In genomic region chr18:54948350-54948837, GRCh38 we compare ENCODE assay signal across 1 cellular context.
A peak's percentile ranks its signal among the peaks of the same experiment; 100 is the strongest.
TF ChIP-seq lines count a peak whose summit lies in the region.

No MANE protein-coding gene starts in this region.

TF ChIP-seq in HepG2, 621 proteins besides CTCF, POLR2A, EP300 and RAD21 (continued from another document and continues in another):
- TF ChIP-seq, protein P1, sequence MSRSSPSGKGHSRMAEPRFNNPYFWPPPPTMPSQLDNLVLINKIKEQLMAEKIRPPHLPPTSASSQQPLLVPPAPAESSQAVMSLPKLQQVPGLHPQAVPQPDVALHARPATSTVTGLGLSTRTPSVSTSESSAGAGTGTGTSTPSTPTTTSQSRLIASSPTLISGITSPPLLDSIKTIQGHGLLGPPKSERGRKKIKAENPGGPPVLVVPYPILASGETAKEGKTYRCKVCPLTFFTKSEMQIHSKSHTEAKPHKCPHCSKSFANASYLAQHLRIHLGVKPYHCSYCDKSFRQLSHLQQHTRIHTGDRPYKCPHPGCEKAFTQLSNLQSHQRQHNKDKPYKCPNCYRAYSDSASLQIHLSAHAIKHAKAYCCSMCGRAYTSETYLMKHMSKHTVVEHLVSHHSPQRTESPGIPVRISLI (CRISPR knock-in tag; IDR thresholded peaks at IDR 0.05; ENCODE audit: borderline replicate concordance), result no peak
- TF ChIP-seq PLRG1 (conservative IDR thresholded peaks at IDR 0.05) (no peak), MLXIP (CRISPR knock-in tag; IDR thresholded peaks at IDR 0.05; ENCODE audit: borderline replicate concordance) (no peak), ZNF776 (CRISPR knock-in tag; IDR thresholded peaks at IDR 0.05) (no peak), SRSF1 (optimal IDR thresholded peaks at IDR 0.05; ENCODE audit: low read depth, low read length) (no peak), DR1 (CRISPR knock-in tag; IDR thresholded peaks at IDR 0.05) (no peak), KDM1A (CRISPR knock-in tag; IDR thresholded peaks at IDR 0.05) (no peak), ZNF546 (CRISPR knock-in tag; conservative IDR thresholded peaks at IDR 0.05) (no peak), HNF4A (CRISPR knock-in tag; IDR thresholded peaks at IDR 0.05) (peak; percentile 41), NFATC3 (CRISPR knock-in tag; IDR thresholded peaks at IDR 0.05) (no peak), CREM (IDR thresholded peaks at IDR 0.05) (peak; percentile 86), CREM (CRISPR knock-in tag; IDR thresholded peaks at IDR 0.05) (no peak), RCOR2 (CRISPR knock-in tag; IDR thresholded peaks at IDR 0.05) (peak; percentile 84), ERF (CRISPR knock-in tag; IDR thresholded peaks at IDR 0.05) (peak; percentile 59; the same call in 1 of the 2 replicates), PHF5A (CRISPR knock-in tag; IDR thresholded peaks at IDR 0.05; ENCODE audit: low read depth, unreplicated experiment) (no peak), ATF4 (CRISPR knock-in tag; IDR thresholded peaks at IDR 0.05) (peak in 1 of 2 experiments; percentile 76; a peak in 2 of 4 replicates), ZNF484 (CRISPR knock-in tag; IDR thresholded peaks at IDR 0.05; ENCODE audit: borderline replicate concordance, low read depth) (no peak), MED1 (CRISPR knock-in tag; IDR thresholded peaks at IDR 0.05) (peak; percentile 87), ZNF619 (CRISPR knock-in tag; IDR thresholded peaks at IDR 0.05) (no peak), ZNF720 (CRISPR knock-in tag; IDR thresholded peaks at IDR 0.05) (no peak), MTA3 (CRISPR knock-in tag; IDR thresholded peaks at IDR 0.05) (no peak), PAF1 (CRISPR knock-in tag; IDR thresholded peaks at IDR 0.05) (no peak), ARNT (IDR thresholded peaks at IDR 0.05) (no peak), EZH2 (conservative IDR thresholded peaks at IDR 0.05; ENCODE audit: low read depth, low read length) (no peak), ZNF563 (CRISPR knock-in tag; IDR thresholded peaks at IDR 0.05) (no peak), THAP9 (CRISPR knock-in tag; IDR thresholded peaks at IDR 0.05; ENCODE audit: borderline replicate concordance) (no peak), BATF2 (CRISPR knock-in tag; IDR thresholded peaks at IDR 0.05) (no peak), GMEB2 (CRISPR knock-in tag; IDR thresholded peaks at IDR 0.05; ENCODE audit: low read depth) (no peak), KLF12 (CRISPR knock-in tag; IDR thresholded peaks at IDR 0.05; ENCODE audit: borderline replicate concordance) (no peak), HES4 (CRISPR knock-in tag; IDR thresholded peaks at IDR 0.05; ENCODE audit: borderline replicate concordance) (no peak), ZSCAN12 (CRISPR knock-in tag; IDR thresholded peaks at IDR 0.05) (no peak), ZNF607 (CRISPR knock-in tag; IDR thresholded peaks at IDR 0.05; ENCODE audit: borderline replicate concordance) (no peak)
- TF ChIP-seq, protein P2, sequence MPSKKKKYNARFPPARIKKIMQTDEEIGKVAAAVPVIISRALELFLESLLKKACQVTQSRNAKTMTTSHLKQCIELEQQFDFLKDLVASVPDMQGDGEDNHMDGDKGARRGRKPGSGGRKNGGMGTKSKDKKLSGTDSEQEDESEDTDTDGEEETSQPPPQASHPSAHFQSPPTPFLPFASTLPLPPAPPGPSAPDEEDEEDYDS (CRISPR knock-in tag; IDR thresholded peaks at IDR 0.05), result peak; percentile 53; the same call in 1 of the 2 replicates
- TF ChIP-seq, protein P3, sequence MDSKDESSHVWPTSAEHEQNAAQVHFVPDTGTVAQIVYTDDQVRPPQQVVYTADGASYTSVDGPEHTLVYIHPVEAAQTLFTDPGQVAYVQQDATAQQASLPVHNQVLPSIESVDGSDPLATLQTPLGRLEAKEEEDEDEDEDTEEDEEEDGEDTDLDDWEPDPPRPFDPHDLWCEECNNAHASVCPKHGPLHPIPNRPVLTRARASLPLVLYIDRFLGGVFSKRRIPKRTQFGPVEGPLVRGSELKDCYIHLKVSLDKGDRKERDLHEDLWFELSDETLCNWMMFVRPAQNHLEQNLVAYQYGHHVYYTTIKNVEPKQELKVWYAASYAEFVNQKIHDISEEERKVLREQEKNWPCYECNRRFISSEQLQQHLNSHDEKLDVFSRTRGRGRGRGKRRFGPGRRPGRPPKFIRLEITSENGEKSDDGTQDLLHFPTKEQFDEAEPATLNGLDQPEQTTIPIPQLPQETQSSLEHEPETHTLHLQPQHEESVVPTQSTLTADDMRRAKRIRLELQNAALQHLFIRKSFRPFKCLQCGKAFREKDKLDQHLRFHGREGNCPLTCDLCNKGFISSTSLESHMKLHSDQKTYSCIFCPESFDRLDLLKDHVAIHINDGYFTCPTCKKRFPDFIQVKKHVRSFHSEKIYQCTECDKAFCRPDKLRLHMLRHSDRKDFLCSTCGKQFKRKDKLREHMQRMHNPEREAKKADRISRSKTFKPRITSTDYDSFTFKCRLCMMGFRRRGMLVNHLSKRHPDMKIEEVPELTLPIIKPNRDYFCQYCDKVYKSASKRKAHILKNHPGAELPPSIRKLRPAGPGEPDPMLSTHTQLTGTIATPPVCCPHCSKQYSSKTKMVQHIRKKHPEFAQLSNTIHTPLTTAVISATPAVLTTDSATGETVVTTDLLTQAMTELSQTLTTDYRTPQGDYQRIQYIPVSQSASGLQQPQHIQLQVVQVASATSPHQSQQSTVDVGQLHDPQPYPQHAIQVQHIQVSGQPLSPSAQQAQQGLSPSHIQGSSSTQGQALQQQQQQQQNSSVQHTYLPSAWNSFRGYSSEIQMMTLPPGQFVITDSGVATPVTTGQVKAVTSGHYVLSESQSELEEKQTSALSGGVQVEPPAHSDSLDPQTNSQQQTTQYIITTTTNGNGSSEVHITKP (CRISPR knock-in tag; IDR thresholded peaks at IDR 0.05; ENCODE audit: low read depth), result peak; percentile 41; the same call in 1 of the 2 replicates
- TF ChIP-seq, protein P4, sequence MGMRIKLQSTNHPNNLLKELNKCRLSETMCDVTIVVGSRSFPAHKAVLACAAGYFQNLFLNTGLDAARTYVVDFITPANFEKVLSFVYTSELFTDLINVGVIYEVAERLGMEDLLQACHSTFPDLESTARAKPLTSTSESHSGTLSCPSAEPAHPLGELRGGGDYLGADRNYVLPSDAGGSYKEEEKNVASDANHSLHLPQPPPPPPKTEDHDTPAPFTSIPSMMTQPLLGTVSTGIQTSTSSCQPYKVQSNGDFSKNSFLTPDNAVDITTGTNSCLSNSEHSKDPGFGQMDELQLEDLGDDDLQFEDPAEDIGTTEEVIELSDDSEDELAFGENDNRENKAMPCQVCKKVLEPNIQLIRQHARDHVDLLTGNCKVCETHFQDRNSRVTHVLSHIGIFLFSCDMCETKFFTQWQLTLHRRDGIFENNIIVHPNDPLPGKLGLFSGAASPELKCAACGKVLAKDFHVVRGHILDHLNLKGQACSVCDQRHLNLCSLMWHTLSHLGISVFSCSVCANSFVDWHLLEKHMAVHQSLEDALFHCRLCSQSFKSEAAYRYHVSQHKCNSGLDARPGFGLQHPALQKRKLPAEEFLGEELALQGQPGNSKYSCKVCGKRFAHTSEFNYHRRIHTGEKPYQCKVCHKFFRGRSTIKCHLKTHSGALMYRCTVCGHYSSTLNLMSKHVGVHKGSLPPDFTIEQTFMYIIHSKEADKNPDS (CRISPR knock-in tag; IDR thresholded peaks at IDR 0.05), result no peak
- TF ChIP-seq, protein P5, sequence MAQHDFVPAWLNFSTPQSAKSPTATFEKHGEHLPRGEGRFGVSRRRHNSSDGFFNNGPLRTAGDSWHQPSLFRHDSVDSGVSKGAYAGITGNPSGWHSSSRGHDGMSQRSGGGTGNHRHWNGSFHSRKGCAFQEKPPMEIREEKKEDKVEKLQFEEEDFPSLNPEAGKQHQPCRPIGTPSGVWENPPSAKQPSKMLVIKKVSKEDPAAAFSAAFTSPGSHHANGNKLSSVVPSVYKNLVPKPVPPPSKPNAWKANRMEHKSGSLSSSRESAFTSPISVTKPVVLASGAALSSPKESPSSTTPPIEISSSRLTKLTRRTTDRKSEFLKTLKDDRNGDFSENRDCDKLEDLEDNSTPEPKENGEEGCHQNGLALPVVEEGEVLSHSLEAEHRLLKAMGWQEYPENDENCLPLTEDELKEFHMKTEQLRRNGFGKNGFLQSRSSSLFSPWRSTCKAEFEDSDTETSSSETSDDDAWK (CRISPR knock-in tag; IDR thresholded peaks at IDR 0.05), result no peak
- TF ChIP-seq, protein P6, sequence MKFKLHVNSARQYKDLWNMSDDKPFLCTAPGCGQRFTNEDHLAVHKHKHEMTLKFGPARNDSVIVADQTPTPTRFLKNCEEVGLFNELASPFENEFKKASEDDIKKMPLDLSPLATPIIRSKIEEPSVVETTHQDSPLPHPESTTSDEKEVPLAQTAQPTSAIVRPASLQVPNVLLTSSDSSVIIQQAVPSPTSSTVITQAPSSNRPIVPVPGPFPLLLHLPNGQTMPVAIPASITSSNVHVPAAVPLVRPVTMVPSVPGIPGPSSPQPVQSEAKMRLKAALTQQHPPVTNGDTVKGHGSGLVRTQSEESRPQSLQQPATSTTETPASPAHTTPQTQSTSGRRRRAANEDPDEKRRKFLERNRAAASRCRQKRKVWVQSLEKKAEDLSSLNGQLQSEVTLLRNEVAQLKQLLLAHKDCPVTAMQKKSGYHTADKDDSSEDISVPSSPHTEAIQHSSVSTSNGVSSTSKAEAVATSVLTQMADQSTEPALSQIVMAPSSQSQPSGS (CRISPR knock-in tag; IDR thresholded peaks at IDR 0.05), result peak; percentile 45; the same call in 1 of the 2 replicates
- TF ChIP-seq, protein P7, sequence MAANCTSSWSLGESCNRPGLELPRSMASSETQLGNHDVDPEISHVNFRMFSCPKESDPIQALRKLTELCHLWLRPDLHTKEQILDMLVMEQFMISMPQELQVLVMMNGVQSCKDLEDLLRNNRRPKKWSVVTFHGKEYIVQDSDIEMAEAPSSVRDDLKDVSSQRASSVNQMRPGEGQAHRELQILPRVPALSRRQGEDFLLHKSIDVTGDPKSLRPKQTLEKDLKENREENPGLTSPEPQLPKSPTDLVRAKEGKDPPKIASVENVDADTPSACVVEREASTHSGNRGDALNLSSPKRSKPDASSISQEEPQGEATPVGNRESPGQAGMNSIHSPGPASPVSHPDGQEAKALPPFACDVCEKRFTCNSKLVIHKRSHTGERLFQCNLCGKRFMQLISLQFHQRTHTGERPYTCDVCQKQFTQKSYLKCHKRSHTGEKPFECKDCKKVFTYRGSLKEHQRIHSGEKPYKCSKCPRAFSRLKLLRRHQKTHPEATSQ (CRISPR knock-in tag; IDR thresholded peaks at IDR 0.05; ENCODE audit: borderline replicate concordance), result no peak
